In the genomic region with DNA sequence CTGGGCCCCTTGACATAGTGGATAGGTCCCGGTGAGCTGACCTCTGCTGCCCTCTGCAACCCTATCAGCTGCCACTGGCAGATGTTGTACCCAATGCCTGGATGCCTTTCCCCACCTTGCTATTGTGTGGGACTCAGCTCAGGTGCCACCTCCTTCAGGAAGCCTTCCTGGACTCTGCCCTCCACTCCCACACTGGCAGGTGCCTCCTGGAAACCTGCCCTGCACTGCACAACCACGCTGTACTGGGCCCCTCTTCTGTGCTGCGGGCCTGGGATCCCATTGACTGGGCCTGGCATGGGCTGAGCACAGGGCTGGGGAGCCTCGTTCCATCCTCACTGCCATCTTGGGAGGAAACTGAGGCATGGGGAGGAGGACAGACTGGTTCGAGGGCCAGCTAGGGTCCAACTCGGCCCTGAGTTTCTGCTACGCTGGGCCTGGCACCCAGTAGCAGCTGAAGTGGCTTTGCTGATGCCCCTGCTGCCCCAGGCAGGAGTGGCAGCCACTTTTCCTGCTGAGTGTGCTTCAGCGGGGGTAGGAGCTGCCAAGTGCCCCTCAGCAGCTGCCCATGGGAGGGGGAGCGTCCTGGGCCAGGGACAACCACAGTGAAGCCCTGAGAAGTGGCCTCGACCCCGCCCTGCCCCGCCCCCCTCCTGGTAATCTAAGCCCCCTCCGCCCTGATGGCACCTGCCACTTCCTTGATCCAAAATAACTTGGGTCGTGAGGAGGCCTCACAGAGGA, we compare ENCODE assay signal across 9 cellular contexts. TPM values are rescaled to one million over a fixed set of nuclear protein-coding genes. Genes with fewer than 3 reads are reported as not detected.
DNase-seq lines count a peak whose midpoint lies in the region; ATAC-seq lines count a peak whose summit lies in the region.
"Had no signal": no experiment of that assay in that cellular context is flagged by ENCODE, and none has a peak within 500 bp of the region (broad histone marks: within the 10 kb centered on the region; RNA-seq: fewer than 3 reads in every experiment).

No MANE protein-coding gene starts in this region.

- H3K27ac ChIP-seq in right cardiac atrium (ENCODE audit: low read length): peak overlapping the region; percentile 86
- H3K27ac ChIP-seq in temporal lobe (ENCODE audit: low read depth, low read length): peak overlapping the region; percentile 71

- intact Hi-C loops in right cardiac atrium (cut with DNase I): loop anchor here in 3 of 4 donors (2.0 to 10.0 kb wide), 3 partner anchors 41 to 141 kb away; partner anchors contain the start of genes FPGS (in 2 of the 3), TOR2A (in 2 of the 3) and ST6GALNAC4 (in 1 of the 3)

- no peaks in the 10 kb centered on the region for H3K27me3 ChIP-seq in right cardiac atrium (ENCODE audit: control insufficient read depth, insufficient read depth)

- DNase-seq in NCI-H2029 (lab: John Stamatoyannopoulos, UW): peak; percentile 23
- no peak for DNase-seq in NCI-H2029 treated with DMSO at 0.1 percent for 48 hours (lab: John Stamatoyannopoulos, UW)
- DNase-seq in right cardiac atrium: peak in 2 of 3 donors; percentile 53 to 69
- DNase-seq in activated gamma-delta T cell (lab: John Stamatoyannopoulos, UW): no peak
- no peak for DNase-seq in hippocampal formation (lab: John Stamatoyannopoulos, UW)
- DNase-seq: activated CD4-positive, CD25-positive, alpha-beta regulatory T cell; activated naive CD8-positive, alpha-beta T cell treated with anti-CD3 and anti-CD28 coated beads for 36 hours; OCI-M1 had no signal

- ATAC-seq in right cardiac atrium: no peak

- no peaks in the 10 kb centered on the region for H3K9me3 ChIP-seq in right cardiac atrium (ENCODE audit: control insufficient read depth, low read length)

- H3K4me3 ChIP-seq in right cardiac atrium (ENCODE audit: low read length): peak overlapping the region; percentile 80

- WGBS in right cardiac atrium: 54% methylated on average over 14 of the region's 14 CpGs

- H3K4me1 ChIP-seq in right cardiac atrium (ENCODE audit: control insufficient read depth, insufficient read depth, low read length): peaks cover 12% of the 10 kb centered on the region

RNA-seq across cellular contexts. Expression of gene AK1, which starts 1.3 kb away (rescaled TPM):
- total RNA-seq in right cardiac atrium (100 to 1,000 TPM; 630 to 722 (median 659) TPM), temporal lobe (25.3 TPM)
- 811 TPM for polyA plus RNA-seq in right cardiac atrium

RNA-seq across cellular contexts. Expression of gene ENG, which starts 21.7 kb away (rescaled TPM):
- 100 to 1,000 TPM; 275 to 462 (median 364) TPM for total RNA-seq in right cardiac atrium
- 362 TPM for polyA plus RNA-seq in right cardiac atrium
- total RNA-seq in temporal lobe: 4.2 TPM

RNA-seq across cellular contexts. Expression of gene ST6GALNAC6, which starts 23.2 kb away (rescaled TPM):
- total RNA-seq in right cardiac atrium (10 to 100 TPM; 60.1 to 73.7 (median 65.2) TPM), temporal lobe (25.6 TPM)
- polyA plus RNA-seq in right cardiac atrium: 55.9 TPM

RNA-seq across cellular contexts. Expression of gene ST6GALNAC4, which starts 40.6 kb away (rescaled TPM):
- 10 to 100 TPM; 26.3 to 36.7 (median 32.3) TPM for total RNA-seq in right cardiac atrium
- 24.3 TPM for polyA plus RNA-seq in right cardiac atrium
- total RNA-seq in temporal lobe: 7.4 TPM

RNA-seq across cellular contexts. Expression of gene PIP5KL1, which starts 54.4 kb away (rescaled TPM):
- total RNA-seq in right cardiac atrium (1 to 10 TPM in 1 of 4 donors, under 1 TPM in 1, not detected in 2; 0.29 to 1.3 TPM), temporal lobe (1.2 TPM)
- 0.29 TPM for polyA plus RNA-seq in right cardiac atrium

Comparison
In these comparisons a context has a peak if more than half of its experiments do, and no peak if none do; other contexts are left out.
1. DNase-seq: peak in NCI-H2029 (single experiment) and right cardiac atrium (2 of 3); none in NCI-H2029 treated with DMSO at 0.1 percent for 48 hours (single experiment), activated gamma-delta T cell (single experiment) and hippocampal formation (0 of 2).
2. RNA of gene AK1, which starts 1.3 kb away (total RNA-seq): 630 to 722 TPM in right cardiac atrium; 25.3 TPM in temporal lobe (single experiment); every median in the first group is over 10 times any median in the second.
3. RNA of gene ENG, which starts 21.7 kb away (total RNA-seq): 275 to 462 TPM in right cardiac atrium; 4.2 TPM in temporal lobe (single experiment); every median in the first group is over 10 times any median in the second.